Comparison of ENCODE assay signal across 8 cellular contexts in genomic region chr2:207334631-207335371, GRCh38.
DNase-seq lines count a peak whose midpoint lies in the region; ATAC-seq and TF ChIP-seq lines count a peak whose summit lies in the region.

No MANE protein-coding gene starts in this region.

- H3K79me2 ChIP-seq in parathyroid adenoma = no peaks in the 10 kb centered on the region

- H3K27me3 Mint-ChIP-seq in activated T-cell treated with anti-CD3 and anti-CD28 coated beads, Interleukin-2, amount 50 U/mL, for 4 hours (ENCODE audit: low read depth) = no peaks in the 10 kb centered on the region

- H3K4me3 ChIP-seq in gastroesophageal sphincter = peak overlapping the region; percentile 17 to 35
- no peak overlapping the region for H3K4me3 ChIP-seq in parathyroid adenoma (ENCODE audit: low read depth, low read length)

- H3K9me3 ChIP-seq in gastroesophageal sphincter (no peaks in the 10 kb centered on the region), parathyroid adenoma (ENCODE audit: control insufficient read depth, low read length) (no peaks in the 10 kb centered on the region)

- no peaks in the 10 kb centered on the region for H3K36me3 ChIP-seq in gastroesophageal sphincter
- H3K36me3 ChIP-seq in parathyroid adenoma (ENCODE audit: control insufficient read depth, insufficient read depth, low read length) = no peaks in the 10 kb centered on the region

- no peaks in the 10 kb centered on the region for H3K9me3 Mint-ChIP-seq in activated T-cell treated with anti-CD3 and anti-CD28 coated beads, Interleukin-2, amount 50 U/mL, for 4 hours

- TF ChIP-seq CTCF in gastroesophageal sphincter (IDR thresholded peaks at IDR 0.05) = peak in 1 of 4 experiments; percentile 13
- TF ChIP-seq CTCF in parathyroid adenoma (IDR thresholded peaks at IDR 0.05) = no peak

- peak overlapping the region; percentile 67 to 89 (median 82) for H3K27ac ChIP-seq in gastroesophageal sphincter
- peak overlapping the region; percentile 71 for H3K27ac ChIP-seq in parathyroid adenoma

- peak; percentile 55 to 56 for ATAC-seq in activated T-cell treated with anti-CD3 and anti-CD28 coated beads, Interleukin-2, amount 50 U/mL, for 4 hours
- peak; percentile 87 for ATAC-seq in gastroesophageal sphincter
- no peak for ATAC-seq in HG03139 (IDR thresholded peaks at IDR 0.05; ENCODE audit: unreplicated experiment)

- H3K9ac ChIP-seq in parathyroid adenoma = no peak overlapping the region

- no peaks in the 10 kb centered on the region for H3K36me3 Mint-ChIP-seq in activated T-cell treated with anti-CD3 and anti-CD28 coated beads, Interleukin-2, amount 50 U/mL, for 4 hours (ENCODE audit: insufficient read depth)

- peak; percentile 37 for DNase-seq in activated T-cell treated with anti-CD3 and anti-CD28 coated beads for 48 hours (ENCODE audit: low read depth)
- DNase-seq in activated T-cell treated with anti-CD3 and anti-CD28 coated beads for 4 hours = no peak
- DNase-seq in HPDE6-E6E7 (ENCODE audit: extremely low spot score) = peak; percentile 86
- DNase-seq in activated T-cell treated with anti-CD3 and anti-CD28 coated beads, Interleukin-2, amount 50 U/mL, for 4 hours = peak; percentile 11
- no peak for DNase-seq in NCI-H345 (lab: John Stamatoyannopoulos, UW)

- 14 to 18% methylated on average over 9 to 19 of the region's 20 CpGs for WGBS in gastroesophageal sphincter (ENCODE audit: low coverage in 1 of 2), 2 donors

- H3K4me2 ChIP-seq in parathyroid adenoma (ENCODE audit: low read length) = peak overlapping the region; percentile 16

- H2AFZ ChIP-seq in parathyroid adenoma = peak overlapping the region; percentile 30

- H3K4me1 Mint-ChIP-seq in activated T-cell treated with anti-CD3 and anti-CD28 coated beads, Interleukin-2, amount 50 U/mL, for 4 hours (ENCODE audit: low read depth) = peaks cover 70% of the 10 kb centered on the region

- TF ChIP-seq POLR2A in gastroesophageal sphincter (IDR thresholded peaks at IDR 0.05) = no peak

- no peak for TF ChIP-seq EP300 in gastroesophageal sphincter (IDR thresholded peaks at IDR 0.05)

- H3K4me1 ChIP-seq in gastroesophageal sphincter (peaks cover 4 to 45% (median 10%) of the 10 kb centered on the region in 3 donors), parathyroid adenoma (no peaks in the 10 kb centered on the region)

- peak overlapping the region; percentile 17 for H3K4me3 Mint-ChIP-seq in activated T-cell treated with anti-CD3 and anti-CD28 coated beads, Interleukin-2, amount 50 U/mL, for 4 hours

- H3K27me3 ChIP-seq in gastroesophageal sphincter (no peaks in the 10 kb centered on the region), parathyroid adenoma (ENCODE audit: control insufficient read depth, insufficient read depth, low read length) (no peaks in the 10 kb centered on the region)

Comparison
In these comparisons a context has a peak if more than half of its experiments do, and no peak if none do; other contexts are left out.
1. DNase-seq: peak in activated T-cell treated with anti-CD3 and anti-CD28 coated beads for 48 hours (single experiment), HPDE6-E6E7 (single experiment) and activated T-cell treated with anti-CD3 and anti-CD28 coated beads, Interleukin-2, amount 50 U/mL, for 4 hours (single experiment); none in activated T-cell treated with anti-CD3 and anti-CD28 coated beads for 4 hours (single experiment) and NCI-H345 (single experiment).